ENCODE assay signal across 9 cellular contexts in the genomic region with DNA sequence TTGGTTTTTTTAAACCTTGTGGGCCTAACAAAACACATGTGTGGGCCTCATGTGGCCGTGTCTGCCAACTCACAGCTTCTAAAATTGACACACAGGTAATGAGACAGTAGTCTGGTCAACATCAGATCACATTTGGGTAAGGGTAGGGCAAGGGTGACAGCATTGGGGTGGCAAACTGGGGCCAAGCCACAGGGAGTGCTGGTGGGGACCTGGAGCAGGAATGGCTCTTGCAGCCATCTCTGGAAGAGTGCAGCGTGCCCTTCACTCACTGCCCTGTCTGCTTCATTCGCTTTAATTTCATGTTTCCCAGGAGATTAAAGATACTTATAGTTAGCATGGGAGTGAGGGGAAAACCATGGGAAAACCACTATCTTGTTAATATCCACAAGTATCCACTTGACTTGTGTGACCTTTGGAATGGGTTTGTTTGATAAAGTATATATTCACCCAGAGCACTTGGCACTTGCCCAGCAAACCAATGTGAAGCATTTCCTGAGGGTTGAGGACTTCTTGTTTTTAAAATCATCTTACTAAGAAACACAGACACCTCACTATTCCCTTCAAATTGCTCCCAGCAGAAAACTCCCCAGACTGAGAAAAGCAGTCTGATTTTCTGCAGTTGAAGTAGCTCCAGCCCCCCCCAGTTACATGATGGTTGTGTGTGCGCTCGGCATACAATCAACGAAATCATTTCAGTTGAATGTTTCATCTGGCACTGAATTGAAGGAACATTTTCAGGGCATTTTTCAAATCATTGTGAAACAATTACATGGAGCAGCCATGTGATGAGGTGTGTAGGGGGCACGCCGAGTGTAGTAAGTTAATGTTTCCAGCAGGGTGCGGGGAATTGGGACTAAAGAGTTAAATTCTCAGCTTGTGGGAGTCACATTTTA.
DNase-seq lines count a peak whose midpoint lies in the region; ATAC-seq and TF ChIP-seq lines count a peak whose summit lies in the region.
"Had no signal": no experiment of that assay in that cellular context is flagged by ENCODE, and none has a peak within 500 bp of the region (broad histone marks: within the 10 kb centered on the region; RNA-seq: fewer than 3 reads in every experiment).

No MANE protein-coding gene starts in this region.

- H3K9me3 Mint-ChIP-seq in T-helper 2 cell treated with Interferon-gamma antibody and Interleukin-4, amounts not matched to agents 5 μg/mL and 100 μg/mL, for 36 hours: peaks cover 13% of the 10 kb centered on the region

- H3K4me1 Mint-ChIP-seq in T-helper 2 cell treated with Interferon-gamma antibody and Interleukin-4, amounts not matched to agents 5 μg/mL and 100 μg/mL, for 36 hours (ENCODE audit: low read depth): peaks cover 24% of the 10 kb centered on the region

- no peak overlapping the region for H3K27ac Mint-ChIP-seq in T-helper 2 cell treated with Interferon-gamma antibody and Interleukin-4, amounts not matched to agents 5 μg/mL and 100 μg/mL, for 36 hours

- H3K4me1 ChIP-seq in left lung (peaks cover 23 to 39% of the 10 kb centered on the region in 2 donors), tibial artery (peaks cover 0 to 68% (median 43%) of the 10 kb centered on the region in 4 donors)

- no peaks in the 10 kb centered on the region for H3K27me3 Mint-ChIP-seq in T-helper 2 cell treated with Interferon-gamma antibody and Interleukin-4, amounts not matched to agents 5 μg/mL and 100 μg/mL, for 36 hours (ENCODE audit: low read depth)

- H3K4me3 ChIP-seq in brain microvascular endothelial cell (ENCODE audit: low read depth, low read length) (no peak overlapping the region), left lung (no peak overlapping the region), tibial artery (no peak overlapping the region)

- H3K27ac ChIP-seq in brain microvascular endothelial cell (peak overlapping the region; percentile 93), left lung (peak overlapping the region; percentile 46 to 53), tibial artery (peak overlapping the region; percentile 69 to 79)

- in situ Hi-C loops in brain microvascular endothelial cell (cut with HindIII; ENCODE audit: low pct_ligation_motif_present, low sequenced_read_pairs): no loop called here

- peaks cover 45% of the 10 kb centered on the region for H3K36me3 Mint-ChIP-seq in T-helper 2 cell treated with Interferon-gamma antibody and Interleukin-4, amounts not matched to agents 5 μg/mL and 100 μg/mL, for 36 hours (ENCODE audit: low read depth)

- intact Hi-C loops in left lung (cut with DNase I): no loop called here
- intact Hi-C loops in tibial artery (cut with DNase I; ENCODE audit: low total_unique reads): no loop called here

- H3K4me3 Mint-ChIP-seq in T-helper 2 cell treated with Interferon-gamma antibody and Interleukin-4, amounts not matched to agents 5 μg/mL and 100 μg/mL, for 36 hours: no peak overlapping the region

- H3K9me3 ChIP-seq in left lung (no peaks in the 10 kb centered on the region), tibial artery (no peaks in the 10 kb centered on the region)

- H3K27me3 ChIP-seq in brain microvascular endothelial cell (replicated peaks) (no peaks in the 10 kb centered on the region), left lung (no peaks in the 10 kb centered on the region), tibial artery (no peaks in the 10 kb centered on the region)

- H3K36me3 ChIP-seq in brain microvascular endothelial cell (replicated peaks) (peaks cover 22% of the 10 kb centered on the region), left lung (peaks cover 0 to 57% of the 10 kb centered on the region in 2 donors), tibial artery (peaks cover 21 to 38% (median 21%) of the 10 kb centered on the region in 3 donors)

- ATAC-seq in left lung (peak; percentile 26), HG03571 (IDR thresholded peaks at IDR 0.05; ENCODE audit: unreplicated experiment) (no peak)

- DNase-seq in NCI-H2029 (lab: John Stamatoyannopoulos, UW) (peak; percentile 7), NCI-H2029 treated with DMSO at 0.1 percent for 48 hours (lab: John Stamatoyannopoulos, UW) (no peak), brain microvascular endothelial cell (peak; percentile 60), left lung (peak in 1 of 2 donors; percentile 58), tibial artery (peak; percentile 71), mucosa of gallbladder (ENCODE audit: low spot score) (no peak)
- no peak for DNase-seq in T-helper 2 cell treated with Interferon-gamma antibody and Interleukin-4, amounts not matched to agents 5 μg/mL and 100 μg/mL, for 36 hours (ENCODE audit: low spot score)
- DNase-seq: activated CD8-positive, alpha-beta memory T cell treated with anti-CD3 and anti-CD28 coated beads for 24 hours had no signal

- TF ChIP-seq CTCF in brain microvascular endothelial cell (IDR thresholded peaks at IDR 0.05; ENCODE audit: low read depth, low read length, missing control alignments) (peak; percentile 55), left lung (IDR thresholded peaks at IDR 0.05) (no peak), tibial artery (IDR thresholded peaks at IDR 0.05) (peak; percentile 40 to 61)

Comparison
In these comparisons a context has a peak if more than half of its experiments do, and no peak if none do; other contexts are left out.
1. DNase-seq: peak in NCI-H2029 (single experiment), brain microvascular endothelial cell (single experiment) and tibial artery (2 of 2); none in NCI-H2029 treated with DMSO at 0.1 percent for 48 hours (single experiment), mucosa of gallbladder (single experiment) and T-helper 2 cell treated with Interferon-gamma antibody and Interleukin-4, amounts not matched to agents 5 μg/mL and 100 μg/mL, for 36 hours (single experiment).
2. CTCF ChIP-seq: peak in brain microvascular endothelial cell (single experiment) and tibial artery (2 of 2); none in left lung (0 of 2).
3. Peak in every context shown above with its lines, with median percentiles within 50 percentile points of each other: H3K27ac ChIP-seq.